1 cellular context compared by ENCODE assay signal in genomic region chr2:57199663-57200062, GRCh38.
TF ChIP-seq lines count a peak whose summit lies in the region.

No MANE protein-coding gene starts in this region.

TF ChIP-seq in WTC11, 78 proteins besides CTCF, POLR2A, EP300 and RAD21 (continued from another document):
- TF ChIP-seq, protein P1, sequence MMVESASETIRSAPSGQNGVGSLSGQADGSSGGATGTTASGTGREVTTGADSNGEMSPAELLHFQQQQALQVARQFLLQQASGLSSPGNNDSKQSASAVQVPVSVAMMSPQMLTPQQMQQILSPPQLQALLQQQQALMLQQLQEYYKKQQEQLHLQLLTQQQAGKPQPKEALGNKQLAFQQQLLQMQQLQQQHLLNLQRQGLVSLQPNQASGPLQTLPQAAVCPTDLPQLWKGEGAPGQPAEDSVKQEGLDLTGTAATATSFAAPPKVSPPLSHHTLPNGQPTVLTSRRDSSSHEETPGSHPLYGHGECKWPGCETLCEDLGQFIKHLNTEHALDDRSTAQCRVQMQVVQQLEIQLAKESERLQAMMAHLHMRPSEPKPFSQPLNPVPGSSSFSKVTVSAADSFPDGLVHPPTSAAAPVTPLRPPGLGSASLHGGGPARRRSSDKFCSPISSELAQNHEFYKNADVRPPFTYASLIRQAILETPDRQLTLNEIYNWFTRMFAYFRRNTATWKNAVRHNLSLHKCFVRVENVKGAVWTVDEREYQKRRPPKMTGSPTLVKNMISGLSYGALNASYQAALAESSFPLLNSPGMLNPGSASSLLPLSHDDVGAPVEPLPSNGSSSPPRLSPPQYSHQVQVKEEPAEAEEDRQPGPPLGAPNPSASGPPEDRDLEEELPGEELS (CRISPR knock-in tag; IDR thresholded peaks at IDR 0.05): no peak
- TF ChIP-seq ZNF423 (CRISPR knock-in tag; IDR thresholded peaks at IDR 0.05) (no peak), ZNF121 (CRISPR knock-in tag; IDR thresholded peaks at IDR 0.05) (no peak), HMGXB4 (CRISPR knock-in tag; IDR thresholded peaks at IDR 0.05) (no peak)
